35 cellular contexts compared by ENCODE assay signal in the genomic region with DNA sequence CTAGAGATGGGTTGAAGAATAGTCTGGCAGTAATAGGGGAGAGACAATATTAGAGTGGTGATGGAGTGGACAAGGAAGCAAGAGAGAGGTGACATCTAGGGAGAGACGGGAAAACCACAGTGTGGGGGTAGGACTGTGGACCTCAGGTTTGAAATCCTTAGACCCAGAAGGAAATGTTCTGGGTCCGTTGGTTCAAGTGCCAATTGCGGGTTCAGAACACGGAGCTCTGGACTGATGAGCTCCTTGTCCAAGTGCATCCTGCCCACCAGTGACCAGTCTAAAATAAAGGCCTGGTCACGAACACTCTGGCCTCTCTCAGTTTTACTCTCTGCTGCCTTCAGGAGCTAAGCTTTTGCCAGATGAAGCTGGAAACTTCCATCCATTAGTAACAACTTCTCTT.
"Had no signal": no experiment of that assay in that cellular context is flagged by ENCODE, and none has a peak within 500 bp of the region (broad histone marks: within the 10 kb centered on the region; RNA-seq: fewer than 3 reads in every experiment).

No MANE protein-coding gene starts in this region.

- H3K9me3 ChIP-seq: MG63 had no signal

- H3K36me3 ChIP-seq: MG63 had no signal

- H3K4me3 ChIP-seq: MG63 had no signal

- DNase-seq: Karpas-422, Kasumi-1, KG1, MG63, MM.1S, MV-4-11, NCI-H1048, NCI-H1092, NCI-H1092 treated with DMSO at 0.1 percent for 48 hours, NCI-H1105, NCI-H1105 treated with DMSO at 0.1 percent for 48 hours, NCI-H1417, NCI-H1417 treated with DMSO at 0.1 percent for 48 hours, NCI-H1436, NCI-H1436 treated with DMSO at 0.1 percent for 48 hours, NCI-H146, NCI-H1694, NCI-H1694 treated with DMSO at 0.1 percent for 48 hours, NCI-H187, NCI-H187 treated with DMSO at 0.1 percent for 48 hours, NCI-H1930, NCI-H2029, NCI-H2029 treated with DMSO at 0.1 percent for 48 hours, NCI-H2081, NCI-H2081 treated with DMSO at 0.1 percent for 48 hours, NCI-H2107, NCI-H2171, NCI-H2171 treated with DMSO at 0.1 percent for 48 hours, NCI-H2227 treated with DMSO at 0.1 percent for 48 hours, NCI-H226, NCI-H345, NCI-H446, NCI-H446 treated with DMSO at 0.1 percent for 48 hours, NCI-H510A had no signal

- H3K27me3 ChIP-seq: MG63 had no signal

- H3K27ac ChIP-seq: KMS-11 had no signal
